Comparison of ENCODE assay signal across 20 cellular contexts in genomic region chr12:130131025-130131424, GRCh38. TPM values are rescaled to one million over a fixed set of nuclear protein-coding genes. Genes with fewer than 3 reads are reported as not detected.
"Had no signal": no experiment of that assay in that cellular context is flagged by ENCODE, and none has a peak within 500 bp of the region (broad histone marks: within the 10 kb centered on the region; RNA-seq: fewer than 3 reads in every experiment).

No MANE protein-coding gene starts in this region.

- H3K9me3 ChIP-seq: esophagus squamous epithelium, gastrocnemius medialis, lower lobe of right lung, mucosa of descending colon had no signal

- DNase-seq: dermis blood vessel endothelial cell; dorsolateral prefrontal cortex; effector CD4-positive, alpha-beta T cell; effector memory CD4-positive, alpha-beta T cell; esophagus squamous epithelium; foreskin melanocyte; gastrocnemius medialis; glutamatergic neuron; head of caudate nucleus; heart right ventricle; hippocampal formation; left cardiac atrium; left lung; left ventricle myocardium superior; lower lobe of right lung; mesenchymal stem cell; mucosa of descending colon; naive B cell had no signal

- H3K4me1 ChIP-seq: gastrocnemius medialis, left lung, lower lobe of right lung had no signal

- H3K27me3 ChIP-seq: esophagus squamous epithelium had no signal

- H3K27ac ChIP-seq: coronary artery, dorsolateral prefrontal cortex, gastrocnemius medialis, heart right ventricle, left lung, lower lobe of right lung had no signal

- H3K36me3 ChIP-seq: esophagus squamous epithelium, gastrocnemius medialis, heart right ventricle, left lung, lower lobe of right lung had no signal

- H3K4me3 ChIP-seq: coronary artery, dorsolateral prefrontal cortex, esophagus squamous epithelium, gastrocnemius medialis, heart right ventricle, left lung, lower lobe of right lung, mucosa of descending colon had no signal

RNA-seq across cellular contexts. Expression of gene FZD10, which starts 31.2 kb away (rescaled TPM):
- polyA plus RNA-seq: endothelial cell of umbilical vein had no signal
